In the genomic region with DNA sequence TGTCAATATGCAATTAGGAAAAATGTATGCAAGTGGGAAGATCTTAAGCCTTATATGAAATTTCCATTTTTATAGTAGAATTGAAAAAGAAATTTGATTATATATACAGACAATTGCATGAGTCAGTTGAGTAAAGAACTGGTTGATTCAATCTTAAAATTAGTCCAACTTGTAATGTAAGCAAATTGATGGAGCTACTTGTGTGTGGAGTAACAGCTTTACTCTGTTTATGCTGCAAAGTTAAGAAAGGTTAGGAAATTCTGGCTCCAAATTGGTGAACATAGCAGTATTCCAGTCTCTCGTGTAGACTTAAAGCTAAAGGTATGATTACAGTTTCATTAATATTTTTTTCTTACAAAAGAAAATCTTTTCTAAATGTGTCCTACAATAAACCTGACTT, we compare ENCODE assay signal across 16 cellular contexts. TPM values are rescaled to one million over a fixed set of nuclear protein-coding genes. Genes with fewer than 3 reads are reported as not detected.
DNase-seq lines count a peak whose midpoint lies in the region.
"Had no signal": no experiment of that assay in that cellular context is flagged by ENCODE, and none has a peak within 500 bp of the region (broad histone marks: within the 10 kb centered on the region; RNA-seq: fewer than 3 reads in every experiment).

No MANE protein-coding gene starts in this region.

- peaks cover 88% of the 10 kb centered on the region for H3K4me1 Mint-ChIP-seq in activated naive CD4-positive, alpha-beta T cell treated with anti-CD3 and anti-CD28 coated beads, Interleukin-2, amount 50 U/mL, for 24 hours
- H3K4me1 Mint-ChIP-seq in activated CD4-positive, alpha-beta memory T cell treated with anti-CD3 and anti-CD28 coated beads, Interleukin-2, amount 10 ng/mL, durations not matched to agents 7 days and 5 days = peaks cover 68% of the 10 kb centered on the region
- peaks cover 86 to 92% of the 10 kb centered on the region in 2 donors for H3K4me1 Mint-ChIP-seq in immature natural killer cell

- H3K4me3 Mint-ChIP-seq in activated naive CD4-positive, alpha-beta T cell treated with anti-CD3 and anti-CD28 coated beads, Interleukin-2, amount 50 U/mL, for 24 hours = peak overlapping the region; percentile 91
- H3K4me3 Mint-ChIP-seq in activated CD4-positive, alpha-beta memory T cell treated with anti-CD3 and anti-CD28 coated beads, Interleukin-2, amount 10 ng/mL, durations not matched to agents 7 days and 5 days = peak overlapping the region; percentile 100
- peak overlapping the region in 4 of 5 donors; percentile 8 to 62 (median 31) for H3K4me3 Mint-ChIP-seq in immature natural killer cell
- H3K4me3 Mint-ChIP-seq: stimulated activated memory B cell treated with anti-CD40 and anti-IgM and Interleukin-4, amounts not matched to agents 10 μg/mL and 1 μg/mL and 100 μg/mL, for 72 hours had no signal

- no peaks in the 10 kb centered on the region for H3K9me3 Mint-ChIP-seq in activated naive CD4-positive, alpha-beta T cell treated with anti-CD3 and anti-CD28 coated beads, Interleukin-2, amount 50 U/mL, for 24 hours
- no peaks in the 10 kb centered on the region for H3K9me3 Mint-ChIP-seq in activated CD4-positive, alpha-beta memory T cell treated with anti-CD3 and anti-CD28 coated beads, Interleukin-2, amount 10 ng/mL, durations not matched to agents 7 days and 5 days
- no peaks in the 10 kb centered on the region for H3K9me3 Mint-ChIP-seq in immature natural killer cell
- H3K9me3 Mint-ChIP-seq: naive thymus-derived CD8-positive, alpha-beta T cell; stimulated activated memory B cell treated with anti-CD40 and anti-IgM and Interleukin-4, amounts not matched to agents 10 μg/mL and 1 μg/mL and 100 μg/mL, for 72 hours had no signal

- H3K36me3 ChIP-seq in subcutaneous abdominal adipose tissue (ENCODE audit: control insufficient read depth in 5 of 5, insufficient read depth in 5 of 5, low read length in 5 of 5) = peaks cover 0 to 11% (median 5%) of the 10 kb centered on the region in 5 donors

- peak overlapping the region; percentile 55 for H3K27ac ChIP-seq in subcutaneous abdominal adipose tissue (ENCODE audit: low read depth, low read length)

- peaks cover 12 to 75% (median 65%) of the 10 kb centered on the region in 5 donors for H3K4me1 ChIP-seq in subcutaneous abdominal adipose tissue (ENCODE audit: control insufficient read depth in 5 of 5, insufficient read depth in 5 of 5, low read length in 5 of 5)

- H3K36me3 Mint-ChIP-seq in activated naive CD4-positive, alpha-beta T cell treated with anti-CD3 and anti-CD28 coated beads, Interleukin-2, amount 50 U/mL, for 24 hours = peaks cover 4% of the 10 kb centered on the region
- peaks cover 88% of the 10 kb centered on the region for H3K36me3 Mint-ChIP-seq in activated CD4-positive, alpha-beta memory T cell treated with anti-CD3 and anti-CD28 coated beads, Interleukin-2, amount 10 ng/mL, durations not matched to agents 7 days and 5 days (ENCODE audit: low read depth)
- H3K36me3 Mint-ChIP-seq in immature natural killer cell = peaks cover 20 to 26% (median 23%) of the 10 kb centered on the region in 3 donors

- CTCF ChIA-PET in activated CD4-positive, alpha-beta memory T cell treated with anti-CD3 and anti-CD28 coated beads, Interleukin-2, amount 10 ng/mL, durations not matched to agents 7 days and 5 days (lab: Charles Lee) = interaction anchor here (1.3 to 6.2 kb wide), 6 partner anchors 8 to 147 kb away, joined by 3 to 72 read pairs (median 6); no protein-coding TSS in a partner anchor

- POLR2A ChIA-PET in activated CD4-positive, alpha-beta memory T cell treated with anti-CD3 and anti-CD28 coated beads, Interleukin-2, amount 10 ng/mL, durations not matched to agents 7 days and 5 days (lab: Charles Lee) = interaction anchor here (0.6 to 7.2 kb wide), 5 partner anchors 11 to 75 kb away, joined by 3 to 149 read pairs (median 54); no protein-coding TSS in a partner anchor

- no peak overlapping the region for H3K9ac ChIP-seq in subcutaneous abdominal adipose tissue (ENCODE audit: low read length in 5 of 5)

- peak overlapping the region; percentile 57 for H3K27ac Mint-ChIP-seq in activated naive CD4-positive, alpha-beta T cell treated with anti-CD3 and anti-CD28 coated beads, Interleukin-2, amount 50 U/mL, for 24 hours
- H3K27ac Mint-ChIP-seq in activated CD4-positive, alpha-beta memory T cell treated with anti-CD3 and anti-CD28 coated beads, Interleukin-2, amount 10 ng/mL, durations not matched to agents 7 days and 5 days = peak overlapping the region; percentile 87
- H3K27ac Mint-ChIP-seq in immature natural killer cell = peak overlapping the region in 3 of 6 donors; percentile 52 to 87 (median 67)
- H3K27ac Mint-ChIP-seq: stimulated activated memory B cell treated with anti-CD40 and anti-IgM and Interleukin-4, amounts not matched to agents 10 μg/mL and 1 μg/mL and 100 μg/mL, for 72 hours had no signal

- H3K27me3 ChIP-seq in subcutaneous abdominal adipose tissue (ENCODE audit: control insufficient read depth in 5 of 5, insufficient read depth in 4 of 5, low read length in 5 of 5) = no peaks in the 10 kb centered on the region

- DNase-seq in activated naive CD4-positive, alpha-beta T cell treated with Interleukin-2 at 50 U/mL for 16 hours = no peak
- DNase-seq in activated CD4-positive, alpha-beta memory T cell treated with anti-CD3 and anti-CD28 coated beads, Interleukin-2, amount 10 ng/mL, durations not matched to agents 7 days and 5 days = no peak
- DNase-seq in immature natural killer cell (no peak), mucosa of gallbladder (ENCODE audit: low spot score) (no peak), germinal center (ENCODE audit: low spot score) (no peak), DMS79 treated with DMSO at 0.1 percent for 48 hours (lab: John Stamatoyannopoulos, UW) (no peak)
- DNase-seq: activated CD4-positive, alpha-beta T cell treated with anti-CD3 and anti-CD28 coated beads for 1 hour; central memory CD4-positive, alpha-beta T cell; left colon; naive thymus-derived CD8-positive, alpha-beta T cell; NCI-H2081 treated with DMSO at 0.1 percent for 48 hours; NCI-H82 had no signal

- H3K9me3 ChIP-seq in subcutaneous abdominal adipose tissue (ENCODE audit: control insufficient read depth in 5 of 5, low read length in 5 of 5) = no peaks in the 10 kb centered on the region

- H3K27me3 Mint-ChIP-seq in activated naive CD4-positive, alpha-beta T cell treated with anti-CD3 and anti-CD28 coated beads, Interleukin-2, amount 50 U/mL, for 24 hours = no peaks in the 10 kb centered on the region
- H3K27me3 Mint-ChIP-seq in activated CD4-positive, alpha-beta memory T cell treated with anti-CD3 and anti-CD28 coated beads, Interleukin-2, amount 10 ng/mL, durations not matched to agents 7 days and 5 days = no peaks in the 10 kb centered on the region
- no peaks in the 10 kb centered on the region for H3K27me3 Mint-ChIP-seq in immature natural killer cell (ENCODE audit: low read depth in 3 of 3)
- H3K27me3 Mint-ChIP-seq: naive thymus-derived CD8-positive, alpha-beta T cell; stimulated activated memory B cell treated with anti-CD40 and anti-IgM and Interleukin-4, amounts not matched to agents 10 μg/mL and 1 μg/mL and 100 μg/mL, for 72 hours had no signal

- H3K4me3 ChIP-seq in subcutaneous abdominal adipose tissue (ENCODE audit: low read depth in 1 of 5, low read length in 5 of 5) = peak overlapping the region in 4 of 5 donors; percentile 60 to 99 (median 77)

RNA-seq across cellular contexts. Expression of gene TNFSF10, which starts 4.0 kb away (rescaled TPM):
- 100 to 1,000 TPM; 118 to 119 TPM for total RNA-seq in activated CD4-positive, alpha-beta memory T cell treated with anti-CD3 and anti-CD28 coated beads, Interleukin-2, amount 10 ng/mL, durations not matched to agents 7 days and 5 days
- polyA plus RNA-seq in immature natural killer cell = 10 to 100 TPM; 30.8 to 49.7 (median 44.6) TPM
- total RNA-seq in mucosa of gallbladder = 40.3 TPM
- total RNA-seq: H1 had no signal

Comparison
In these comparisons a context has a peak if more than half of its experiments do, and no peak if none do; other contexts are left out.
1. H3K4me3 Mint-ChIP-seq: peak in every context shown above with its lines; median percentile 100 in activated CD4-positive, alpha-beta memory T cell treated with anti-CD3 and anti-CD28 coated beads, Interleukin-2, amount 10 ng/mL, durations not matched to agents 7 days and 5 days; 91 in activated naive CD4-positive, alpha-beta T cell treated with anti-CD3 and anti-CD28 coated beads, Interleukin-2, amount 50 U/mL, for 24 hours; 31 in immature natural killer cell.